ENCODE assay signal across 19 cellular contexts in the genomic region with DNA sequence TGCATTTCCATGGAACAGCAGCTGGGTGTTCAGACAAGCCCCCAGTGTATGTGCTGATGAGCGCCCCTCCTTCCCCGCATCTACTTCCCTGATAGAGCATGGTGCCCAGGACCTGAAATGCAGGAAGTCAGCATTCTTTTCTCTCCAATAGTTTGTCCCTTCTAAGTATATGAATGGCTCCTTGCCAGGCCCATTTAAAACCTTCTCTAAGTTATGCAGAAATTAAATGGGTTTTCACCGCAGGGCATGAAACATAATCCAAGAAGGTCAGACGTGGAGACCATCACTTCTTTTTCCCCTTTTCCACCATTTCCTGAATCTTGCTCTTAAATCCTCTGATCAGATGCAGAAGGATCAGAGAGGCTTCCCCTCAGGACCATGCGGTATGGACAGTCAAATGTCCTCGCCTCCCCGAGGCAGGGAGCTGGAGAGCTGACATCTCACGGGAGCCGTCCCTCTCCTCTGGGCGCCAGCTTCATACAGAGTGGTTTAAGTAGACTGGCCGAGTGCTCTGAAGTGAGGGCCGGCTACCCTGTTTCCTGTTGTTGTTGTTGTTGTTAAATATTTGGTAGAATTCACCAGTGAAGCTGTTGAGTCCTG.
"Had no signal": no experiment of that assay in that cellular context is flagged by ENCODE, and none has a peak within 500 bp of the region (broad histone marks: within the 10 kb centered on the region; RNA-seq: fewer than 3 reads in every experiment).

No MANE protein-coding gene starts in this region.

- ATAC-seq: activated T-cell treated with anti-CD3 and anti-CD28 coated beads, Interleukin-2, amount 50 U/mL, for 72 hours; naive thymus-derived CD8-positive, alpha-beta T cell; upper lobe of right lung had no signal

- DNase-seq: activated CD4-positive, alpha-beta T cell treated with anti-CD3 and anti-CD28 coated beads, Interleukin-2, amount 50 U/mL, for 1 hour; activated CD4-positive, CD25-positive, alpha-beta regulatory T cell treated with anti-CD3 and anti-CD28 coated beads, Interleukin-2, amount 50 U/mL, for 72 hours; activated CD8-positive, alpha-beta memory T cell treated with anti-CD3 and anti-CD28 coated beads for 24 hours; activated CD8-positive, alpha-beta memory T cell treated with anti-CD3 and anti-CD28 coated beads, Interleukin-2, amount 50 U/mL, for 48 hours; activated effector memory CD4-positive, alpha-beta T cell treated with anti-CD3 and anti-CD28 coated beads, Interleukin-2, amount 50 U/mL, for 16 hours; activated naive CD4-positive, alpha-beta T cell treated with anti-CD3 and anti-CD28 coated beads, Interleukin-2, amount 50 U/mL, for 16 hours; activated T-cell treated with anti-CD3 and anti-CD28 coated beads, Interleukin-2, amount 50 U/mL, for 72 hours; aorta; erythroblast; foreskin melanocyte; mesenchymal stem cell; naive thymus-derived CD8-positive, alpha-beta T cell; retina; stimulated activated naive CD4-positive, alpha-beta T cell; upper lobe of right lung had no signal

- H3K27ac Mint-ChIP-seq: activated T-cell treated with anti-CD3 and anti-CD28 coated beads, Interleukin-2, amount 50 U/mL, for 72 hours; naive thymus-derived CD8-positive, alpha-beta T cell; T-helper 1 cell treated with Interleukin-12 subunit alpha and Interleukin-12 subunit beta and Interleukin-4 antibody, amounts not matched to agents 30 μg/mL and 1 μg/mL, for 36 hours had no signal

- H3K4me3 ChIP-seq: breast epithelium, coronary artery, upper lobe of right lung had no signal

- H3K4me1 ChIP-seq: breast epithelium, upper lobe of right lung had no signal

- FAIRE-seq: endometrium had no signal

- H3K36me3 ChIP-seq: breast epithelium, upper lobe of right lung had no signal

- H3K27me3 ChIP-seq: breast epithelium, upper lobe of right lung had no signal

- H3K36me3 Mint-ChIP-seq: naive thymus-derived CD8-positive, alpha-beta T cell had no signal

- H3K9me3 Mint-ChIP-seq: activated T-cell treated with anti-CD3 and anti-CD28 coated beads, Interleukin-2, amount 50 U/mL, for 72 hours; naive thymus-derived CD8-positive, alpha-beta T cell; T-helper 1 cell treated with Interleukin-12 subunit alpha and Interleukin-12 subunit beta and Interleukin-4 antibody, amounts not matched to agents 30 μg/mL and 1 μg/mL, for 36 hours had no signal

- H3K4me3 Mint-ChIP-seq: activated T-cell treated with anti-CD3 and anti-CD28 coated beads, Interleukin-2, amount 50 U/mL, for 72 hours; naive thymus-derived CD8-positive, alpha-beta T cell; T-helper 1 cell treated with Interleukin-12 subunit alpha and Interleukin-12 subunit beta and Interleukin-4 antibody, amounts not matched to agents 30 μg/mL and 1 μg/mL, for 36 hours had no signal

- H3K9me3 ChIP-seq: breast epithelium, upper lobe of right lung had no signal

- H3K27ac ChIP-seq: breast epithelium, coronary artery, upper lobe of right lung had no signal
